In the genomic region with DNA sequence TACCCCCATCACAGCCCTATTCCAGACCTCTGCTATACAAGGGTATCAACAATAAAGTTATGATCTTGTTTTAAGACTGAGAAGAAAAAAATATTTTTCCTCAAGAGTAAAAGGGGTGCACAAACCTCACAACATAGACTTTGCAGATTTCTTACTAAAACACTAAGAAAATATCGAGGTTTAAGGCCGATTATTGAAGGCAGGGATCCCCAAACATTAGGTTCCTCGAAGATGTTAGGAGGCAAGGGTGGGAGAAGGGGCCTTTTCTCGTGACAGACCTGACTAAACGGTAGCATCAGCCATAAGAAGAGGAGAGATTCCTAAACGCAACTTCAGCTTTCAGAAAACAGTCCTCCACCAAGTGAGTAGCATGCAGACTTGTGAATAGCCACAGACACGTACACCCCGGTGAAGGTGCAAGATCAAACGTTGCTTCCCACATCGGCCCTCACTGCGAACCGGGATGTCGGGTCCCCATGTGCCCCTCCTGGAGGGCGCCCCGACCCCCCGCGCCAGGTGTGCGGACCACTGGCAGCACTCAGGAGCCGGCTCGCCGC, we compare ENCODE assay signal across 8 cellular contexts. TPM values are rescaled to one million over a fixed set of nuclear protein-coding genes. Genes with fewer than 3 reads are reported as not detected.
DNase-seq lines count a peak whose midpoint lies in the region; ATAC-seq and TF ChIP-seq lines count a peak whose summit lies in the region.

No MANE protein-coding gene starts in this region.

- H3K4me1 ChIP-seq in BE2C = no peaks in the 10 kb centered on the region
- H3K4me1 ChIP-seq in lung (ENCODE audit: control insufficient read depth in 2 of 2, insufficient read depth in 2 of 2, low read length in 2 of 2) = peaks cover 2 to 11% of the 10 kb centered on the region in 2 donors
- H3K4me1 ChIP-seq in suprapubic skin = peaks cover 21% of the 10 kb centered on the region

- no peaks in the 10 kb centered on the region for H3K9me3 ChIP-seq in BE2C
- H3K9me3 ChIP-seq in lung (ENCODE audit: control insufficient read depth in 2 of 2, insufficient read depth in 1 of 2, low read length in 1 of 2) = no peaks in the 10 kb centered on the region
- H3K9me3 ChIP-seq in suprapubic skin = no peaks in the 10 kb centered on the region

- TF ChIP-seq EP300 in suprapubic skin (IDR thresholded peaks at IDR 0.05) = no peak

- no peak for DNase-seq in BE2C
- DNase-seq in T follicular helper cell (ENCODE audit: low read depth) = peak; percentile 14
- DNase-seq in dedifferentiated amniotic fluid mesenchymal stem cell (ENCODE audit: extremely low spot score) = peak; percentile 37
- DNase-seq in lung (ENCODE audit: low spot score) = no peak
- peak in 1 of 2 donors; percentile 65 for DNase-seq in suprapubic skin (ENCODE audit: low spot score in 2 of 2)

- H3K36me3 ChIP-seq in BE2C = no peaks in the 10 kb centered on the region
- no peaks in the 10 kb centered on the region for H3K36me3 ChIP-seq in lung (ENCODE audit: control insufficient read depth in 2 of 2, insufficient read depth in 2 of 2, low read length in 2 of 2)
- no peaks in the 10 kb centered on the region for H3K36me3 ChIP-seq in suprapubic skin

- peak; percentile 32 for ATAC-seq in GM18502 (IDR thresholded peaks at IDR 0.05; ENCODE audit: poor library complexity, unreplicated experiment)
- ATAC-seq in HG03565 (IDR thresholded peaks at IDR 0.05; ENCODE audit: unreplicated experiment) = peak; percentile 21
- no peak for ATAC-seq in lung (ENCODE audit: insufficient read depth, low FRiP score)
- ATAC-seq in HG03025 (IDR thresholded peaks at IDR 0.05; ENCODE audit: low FRiP score, unreplicated experiment) = no peak

- H3K4me3 ChIP-seq in BE2C (ENCODE audit: low read depth, low read length) = peak overlapping the region; percentile 67
- H3K4me3 ChIP-seq in lung = peak overlapping the region; percentile 96
- peak overlapping the region; percentile 85 for H3K4me3 ChIP-seq in suprapubic skin

- no peak for TF ChIP-seq POLR2A in suprapubic skin (IDR thresholded peaks at IDR 0.05)

- H3K27me3 ChIP-seq in BE2C (no peaks in the 10 kb centered on the region), lung (ENCODE audit: control insufficient read depth, insufficient read depth) (no peaks in the 10 kb centered on the region), suprapubic skin (no peaks in the 10 kb centered on the region)

- H3K27ac ChIP-seq in lung (ENCODE audit: low read depth in 1 of 2, low read length in 1 of 2) (peak overlapping the region; percentile 82 to 95), suprapubic skin (peak overlapping the region; percentile 92)

- 0% methylated on average over 16 to 21 of the region's 21 CpGs for WGBS in lung, 2 donors
- under 1% methylated on average over 13 of the region's 21 CpGs for WGBS in suprapubic skin

- TF ChIP-seq CTCF in BE2C (IDR thresholded peaks at IDR 0.05; ENCODE audit: low read depth, low read length) = no peak
- TF ChIP-seq CTCF in lung (IDR thresholded peaks at IDR 0.05; ENCODE audit: control extremely low read depth, extremely low read depth) = no peak
- no peak for TF ChIP-seq CTCF in suprapubic skin (IDR thresholded peaks at IDR 0.05)

RNA-seq across cellular contexts. Expression of a gene that starts 0.7 kb away (rescaled TPM):
- 5.2 TPM for polyA plus RNA-seq in BE2C (2012; ENCODE audit: insufficient read depth, insufficient read length, low read depth)
- 10 to 100 TPM; 31.0 to 47.6 TPM for total RNA-seq in lung
- polyA plus RNA-seq in lung = 1 to 10 TPM; 4.2 to 5.0 TPM
- 10 to 100 TPM; 12.1 to 42.7 (median 16.9) TPM for total RNA-seq in suprapubic skin

RNA-seq across cellular contexts. Expression of a gene that starts 0.8 kb away (rescaled TPM):
- polyA plus RNA-seq in BE2C (2012; ENCODE audit: insufficient read depth, insufficient read length, low read depth) = not detected
- total RNA-seq in lung = 1 to 10 TPM; 6.4 to 8.0 TPM
- 1 to 10 TPM; 1.5 to 1.9 TPM for polyA plus RNA-seq in lung
- 10 to 100 TPM in 1 of 4 donors, 1 to 10 TPM in 3; 1.1 to 10.1 (median 1.9) TPM for total RNA-seq in suprapubic skin

Comparison
In these comparisons a context has a peak if more than half of its experiments do, and no peak if none do; other contexts are left out.
1. DNase-seq: peak in T follicular helper cell (single experiment) and dedifferentiated amniotic fluid mesenchymal stem cell (single experiment); none in BE2C (single experiment) and lung (single experiment).
2. ATAC-seq: peak in GM18502 (single experiment) and HG03565 (single experiment); none in lung (single experiment) and HG03025 (single experiment).
3. Peak in every context shown above with its lines, with median percentiles within 50 percentile points of each other: H3K4me3 ChIP-seq.